1 cellular context compared by ENCODE assay signal in genomic region chr20:45834797-45835161, GRCh38.
TF ChIP-seq lines count a peak whose summit lies in the region.

No MANE protein-coding gene starts in this region.

TF ChIP-seq in GM12878, 131 proteins besides CTCF, POLR2A, EP300 and RAD21:
- no peak for TF ChIP-seq IRF4 (IDR thresholded peaks at IDR 0.05; ENCODE audit: low read depth, low read length)
- TF ChIP-seq RUNX3 (IDR thresholded peaks at IDR 0.05; ENCODE audit: low read length) = no peak
- TF ChIP-seq RCOR1 (conservative IDR thresholded peaks at IDR 0.05; ENCODE audit: low read depth, low read length) = no peak
- TF ChIP-seq ZBTB4 (CRISPR knock-in tag; IDR thresholded peaks at IDR 0.05) = no peak
- no peak for TF ChIP-seq NFYA (IDR thresholded peaks at IDR 0.05; ENCODE audit: borderline replicate concordance, low read depth, low read length)
- TF ChIP-seq TBL1XR1 (IDR thresholded peaks at IDR 0.05; ENCODE audit: low read depth, low read length) = no peak
- no peak for TF ChIP-seq SMAD5 (IDR thresholded peaks at IDR 0.05; ENCODE audit: low read depth)
- TF ChIP-seq POU2F2 (IDR thresholded peaks at IDR 0.05; ENCODE audit: borderline replicate concordance, low read depth, low read length) = no peak
- no peak for TF ChIP-seq YBX1 (IDR thresholded peaks at IDR 0.05)
- no peak for TF ChIP-seq SRF (IDR thresholded peaks at IDR 0.05; ENCODE audit: low read depth in 2 of 2, low read length in 2 of 2)
